8 cellular contexts compared by ENCODE assay signal in the genomic region with DNA sequence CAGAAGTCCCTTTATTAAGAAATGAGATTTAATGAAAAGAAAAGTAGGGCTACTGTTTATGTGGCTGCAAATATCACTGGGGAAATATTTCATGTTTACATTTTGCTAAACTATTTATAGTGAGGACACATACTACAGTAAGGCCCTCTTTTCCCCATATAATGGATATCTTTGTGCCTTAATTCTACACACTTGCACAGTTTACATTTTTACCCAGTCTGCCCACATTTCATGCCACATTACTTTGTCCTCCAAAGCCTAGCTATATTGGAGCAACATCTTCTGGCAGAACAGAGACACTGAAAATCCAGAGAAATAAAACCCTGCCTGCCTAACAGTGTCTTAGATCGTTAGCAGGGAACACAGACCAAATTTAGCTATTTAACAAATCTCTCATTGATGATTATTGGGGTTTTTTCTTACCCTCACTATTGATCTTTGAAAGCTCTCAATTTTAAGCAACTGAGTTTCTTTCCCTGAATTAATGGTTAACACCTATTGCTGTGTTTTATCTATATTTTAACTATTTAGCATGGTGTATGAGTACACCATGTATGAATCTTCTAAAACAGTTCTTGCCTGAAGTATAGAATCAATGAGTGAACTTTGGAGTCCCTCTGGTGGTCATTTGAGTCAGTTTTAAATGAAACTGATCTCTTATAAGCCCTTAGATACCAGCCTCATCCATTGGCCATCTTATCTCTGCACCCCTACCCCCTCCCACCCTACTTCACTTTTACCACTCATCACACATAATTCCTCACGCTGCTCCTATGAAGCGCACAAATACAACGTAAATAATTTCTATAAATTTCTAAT.
DNase-seq lines count a peak whose midpoint lies in the region; ATAC-seq and TF ChIP-seq lines count a peak whose summit lies in the region.

No MANE protein-coding gene starts in this region.

- H3K4me1 ChIP-seq in OCI-LY3 (ENCODE audit: low read length): peaks cover 55% of the 10 kb centered on the region

- peak overlapping the region; percentile 69 for H3K9ac ChIP-seq in OCI-LY3 (ENCODE audit: low read length)

- ATAC-seq in GM18511 (IDR thresholded peaks at IDR 0.05; ENCODE audit: unreplicated experiment) (peak; percentile 77), HG03280 (IDR thresholded peaks at IDR 0.05; ENCODE audit: unreplicated experiment) (peak; percentile 88)
- peak; percentile 51 for ATAC-seq in stimulated activated memory B cell treated with anti-CD40 and anti-IgM and Interleukin-4, amounts not matched to agents 10 μg/mL and 1 μg/mL and 100 μg/mL, for 72 hours

- no peaks in the 10 kb centered on the region for H4K20me1 ChIP-seq in OCI-LY3 (ENCODE audit: insufficient read depth, low read length)

- 0 out of 2 replicates have a peak, but pooled peaks cover 1% of the 10 kb centered on the region for H3K27me3 ChIP-seq in OCI-LY3 (ENCODE audit: low read depth, low read length)

- peak overlapping the region; percentile 76 for H3K4me2 ChIP-seq in OCI-LY3 (ENCODE audit: low read length)

- peaks cover 3% of the 10 kb centered on the region; the same call in 1 of the 2 replicates for H3K9me3 ChIP-seq in OCI-LY3 (ENCODE audit: insufficient read depth, low read length)

- TF ChIP-seq CTCF in AG10803 (conservative IDR thresholded peaks at IDR 0.05; ENCODE audit: low read length) (peak; percentile 56), OCI-LY3 (IDR thresholded peaks at IDR 0.05; ENCODE audit: low read depth, low read length) (peak; percentile 70)

- H3K36me3 Mint-ChIP-seq in stimulated activated memory B cell treated with anti-CD40 and anti-IgM and Interleukin-4, amounts not matched to agents 10 μg/mL and 1 μg/mL and 100 μg/mL, for 72 hours: no peaks in the 10 kb centered on the region
- no peaks in the 10 kb centered on the region for H3K36me3 Mint-ChIP-seq in activated CD4-positive, alpha-beta memory T cell treated with anti-CD3 and anti-CD28 coated beads, Interleukin-2, amount 10 ng/mL, durations not matched to agents 7 days and 5 days (ENCODE audit: low read depth)

- no peaks in the 10 kb centered on the region for H3K27me3 Mint-ChIP-seq in stimulated activated memory B cell treated with anti-CD40 and anti-IgM and Interleukin-4, amounts not matched to agents 10 μg/mL and 1 μg/mL and 100 μg/mL, for 72 hours
- H3K27me3 Mint-ChIP-seq in activated CD4-positive, alpha-beta memory T cell treated with anti-CD3 and anti-CD28 coated beads, Interleukin-2, amount 10 ng/mL, durations not matched to agents 7 days and 5 days: peaks cover 5% of the 10 kb centered on the region

- peaks cover 6% of the 10 kb centered on the region for H3K4me1 Mint-ChIP-seq in stimulated activated memory B cell treated with anti-CD40 and anti-IgM and Interleukin-4, amounts not matched to agents 10 μg/mL and 1 μg/mL and 100 μg/mL, for 72 hours
- H3K4me1 Mint-ChIP-seq in activated CD4-positive, alpha-beta memory T cell treated with anti-CD3 and anti-CD28 coated beads, Interleukin-2, amount 10 ng/mL, durations not matched to agents 7 days and 5 days: no peaks in the 10 kb centered on the region

- DNase-seq in AG10803 (ENCODE audit: low read depth) (peak; percentile 41), fibroblast of the conjunctiva (ENCODE audit: low read depth) (peak; percentile 16), caudate nucleus (lab: John Stamatoyannopoulos, UW) (no peak)
- DNase-seq in activated CD4-positive, alpha-beta memory T cell treated with anti-CD3 and anti-CD28 coated beads, Interleukin-2, amount 10 ng/mL, durations not matched to agents 7 days and 5 days: no peak

- CTCF ChIA-PET in activated CD4-positive, alpha-beta memory T cell treated with anti-CD3 and anti-CD28 coated beads, Interleukin-2, amount 10 ng/mL, durations not matched to agents 7 days and 5 days (lab: Charles Lee): interaction anchor here (0.6 to 1.2 kb wide), 3 partner anchors 56 to 217 kb away, joined by 3 to 5 read pairs (median 3); no protein-coding TSS in a partner anchor

- H3K4me3 ChIP-seq in AG10803 (ENCODE audit: low read length) (no peak overlapping the region), OCI-LY3 (ENCODE audit: low read length) (peak overlapping the region; percentile 13)

- no peak overlapping the region for H3K4me3 Mint-ChIP-seq in stimulated activated memory B cell treated with anti-CD40 and anti-IgM and Interleukin-4, amounts not matched to agents 10 μg/mL and 1 μg/mL and 100 μg/mL, for 72 hours
- H3K4me3 Mint-ChIP-seq in activated CD4-positive, alpha-beta memory T cell treated with anti-CD3 and anti-CD28 coated beads, Interleukin-2, amount 10 ng/mL, durations not matched to agents 7 days and 5 days: no peak overlapping the region

- H3K79me2 ChIP-seq in OCI-LY3 (ENCODE audit: low read length): no peaks in the 10 kb centered on the region

- peak overlapping the region; percentile 30; the same call in 1 of the 2 replicates for H2AFZ ChIP-seq in OCI-LY3 (ENCODE audit: low read depth, low read length)

- peak overlapping the region; percentile 70 for H3K27ac ChIP-seq in OCI-LY3 (ENCODE audit: low read length)
- no peak overlapping the region for H3K27ac ChIP-seq in caudate nucleus (ENCODE audit: low read depth, low read length)

- H3K27ac Mint-ChIP-seq in stimulated activated memory B cell treated with anti-CD40 and anti-IgM and Interleukin-4, amounts not matched to agents 10 μg/mL and 1 μg/mL and 100 μg/mL, for 72 hours: no peak overlapping the region
- no peak overlapping the region for H3K27ac Mint-ChIP-seq in activated CD4-positive, alpha-beta memory T cell treated with anti-CD3 and anti-CD28 coated beads, Interleukin-2, amount 10 ng/mL, durations not matched to agents 7 days and 5 days

- POLR2A ChIA-PET in activated CD4-positive, alpha-beta memory T cell treated with anti-CD3 and anti-CD28 coated beads, Interleukin-2, amount 10 ng/mL, durations not matched to agents 7 days and 5 days (lab: Charles Lee): no interaction called here

- H3K9me3 Mint-ChIP-seq in stimulated activated memory B cell treated with anti-CD40 and anti-IgM and Interleukin-4, amounts not matched to agents 10 μg/mL and 1 μg/mL and 100 μg/mL, for 72 hours: peaks cover 3% of the 10 kb centered on the region
- H3K9me3 Mint-ChIP-seq in activated CD4-positive, alpha-beta memory T cell treated with anti-CD3 and anti-CD28 coated beads, Interleukin-2, amount 10 ng/mL, durations not matched to agents 7 days and 5 days: no peaks in the 10 kb centered on the region

- H3K36me3 ChIP-seq in OCI-LY3 (replicated peaks; ENCODE audit: low read depth, low read length): peaks cover 4% of the 10 kb centered on the region

Comparison
In these comparisons a context has a peak if more than half of its experiments do, and no peak if none do; other contexts are left out.
1. DNase-seq: peak in AG10803 (single experiment) and fibroblast of the conjunctiva (single experiment); none in activated CD4-positive, alpha-beta memory T cell treated with anti-CD3 and anti-CD28 coated beads, Interleukin-2, amount 10 ng/mL, durations not matched to agents 7 days and 5 days (single experiment) and caudate nucleus (0 of 61).
2. Peak in every context shown above with its lines, with median percentiles within 50 percentile points of each other: ATAC-seq.